ENCODE assay signal across 8 cellular contexts in the genomic region with DNA sequence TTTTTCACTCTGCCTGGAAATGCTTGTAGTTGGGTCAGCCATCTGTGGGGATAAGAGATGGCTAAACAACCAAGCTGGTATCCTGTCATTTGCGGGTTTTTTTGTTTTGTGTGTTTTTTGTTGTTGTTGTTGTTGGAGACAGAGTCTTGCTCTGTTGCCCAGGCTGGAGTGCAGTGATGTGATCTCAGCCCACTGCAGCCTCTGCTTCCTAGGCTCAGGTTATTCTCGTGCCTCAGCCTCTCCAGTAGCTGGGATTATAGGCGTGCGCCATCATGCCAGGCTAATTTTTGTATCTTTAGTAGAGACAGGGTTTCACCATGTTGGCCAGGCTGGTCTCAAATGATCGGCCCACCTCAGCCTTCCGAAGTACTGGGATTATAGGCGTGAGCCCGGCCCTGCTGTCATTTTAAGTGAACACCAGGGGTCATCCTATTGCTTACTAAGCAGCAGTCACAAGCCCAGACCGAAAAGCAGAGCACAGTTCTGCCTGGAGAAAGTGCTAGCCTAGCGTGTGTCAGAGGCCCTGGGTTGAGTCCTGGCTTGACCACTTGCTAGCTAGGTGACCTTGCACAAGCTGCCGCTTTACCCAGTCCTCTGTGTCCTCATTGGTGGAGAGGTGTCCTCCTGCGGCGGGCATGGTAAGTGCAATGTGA. TPM values are rescaled to one million over a fixed set of nuclear protein-coding genes. Genes with fewer than 3 reads are reported as not detected.
A peak's percentile ranks its signal among the peaks of the same experiment; 100 is the strongest.
DNase-seq lines count a peak whose midpoint lies in the region; ATAC-seq, FAIRE-seq and TF ChIP-seq lines count a peak whose summit lies in the region.

No MANE protein-coding gene starts in this region.

- H3K9me3 Mint-ChIP-seq in activated T-cell treated with anti-CD3 and anti-CD28 coated beads, Interleukin-2, amount 50 U/mL, for 24 hours: no peaks in the 10 kb centered on the region

- H2AFZ ChIP-seq in GM12878 (ENCODE audit: control insufficient read depth, low read depth, low read length): no peak overlapping the region

- no TSS peak for BruUV-seq in GM12878 (replicated peaks; lab: Mats Ljungman, UMichigan)

- ATAC-seq in GM12878 (0 out of 3 replicates have a peak, but pooled peaks have one; percentile 11), HG02798 (IDR thresholded peaks at IDR 0.05; ENCODE audit: poor library complexity, unreplicated experiment) (no peak)

- WGBS in GM12878 (ENCODE audit: insufficient coverage, insufficient replicate concordance, low lambda C conversion rate, missing lambda C conversion rate): 84% methylated on average over 13 of the region's 13 CpGs

- H3K4me3 Mint-ChIP-seq in activated T-cell treated with anti-CD3 and anti-CD28 coated beads, Interleukin-2, amount 50 U/mL, for 24 hours: peak overlapping the region; percentile 26

- H3K27me3 Mint-ChIP-seq in activated T-cell treated with anti-CD3 and anti-CD28 coated beads, Interleukin-2, amount 50 U/mL, for 24 hours: no peaks in the 10 kb centered on the region

- peak overlapping the region; percentile 61 for H3K27ac Mint-ChIP-seq in activated T-cell treated with anti-CD3 and anti-CD28 coated beads, Interleukin-2, amount 50 U/mL, for 24 hours

- H3K27ac ChIP-seq in GM12878 (ENCODE audit: control insufficient read depth, insufficient read depth) (no peak overlapping the region), ascending aorta (no peak overlapping the region)

- H3K79me2 ChIP-seq in GM12878 (ENCODE audit: control insufficient read depth, insufficient read depth, low read length): peaks cover 40% of the 10 kb centered on the region

- H3K4me3 ChIP-seq in GM12878 (no peak overlapping the region), ascending aorta (no peak overlapping the region)

- CTCF ChIA-PET in GM12878 (lab: Yijun Ruan, JAX): interaction anchor here (0.6 to 0.9 kb wide), 2 partner anchors 10 to 70 kb away, joined by 3 read pairs; no protein-coding TSS in a partner anchor

- no peak for TF ChIP-seq EP300 in GM12878 (IDR thresholded peaks at IDR 0.05; ENCODE audit: borderline replicate concordance in 1 of 2, control insufficient read depth in 1 of 2, low read depth in 2 of 2, low read length in 2 of 2)

- H3K9me3 ChIP-seq in GM12878 (replicated peaks; ENCODE audit: control insufficient read depth, insufficient read depth, low read length) (no peaks in the 10 kb centered on the region; the same call in 2 of the 3 replicates), ascending aorta (no peaks in the 10 kb centered on the region)

- in situ Hi-C loops in GM12878 (cut with MboI): no loop called here

- no peak for DNase-seq in activated T-cell treated with anti-CD3 and anti-CD28 coated beads, Interleukin-2, amount 50 U/mL, for 24 hours
- no peak for DNase-seq in activated T-cell treated with anti-CD3 and anti-CD28 coated beads, Interleukin-2, amount 50 U/mL, for 48 hours
- DNase-seq in NCI-H2196 (lab: John Stamatoyannopoulos, UW; ENCODE audit: unreplicated experiment): peak; percentile 1
- DNase-seq in GM12878 (ENCODE audit: low read depth, low spot score): no peak
- DNase-seq in kidney glomerular epithelial cell (lab: John Stamatoyannopoulos, UW): peak; percentile 6
- no peak for DNase-seq in NK-92 treated with Interleukin-12 subunit alpha and Interleukin-12 subunit beta, amount 100 ng/mL, for 24 hours (lab: John Stamatoyannopoulos, UW)
- DNase-seq in ascending aorta (ENCODE audit: low spot score in 2 of 2): no peak

- H3K36me3 Mint-ChIP-seq in activated T-cell treated with anti-CD3 and anti-CD28 coated beads, Interleukin-2, amount 50 U/mL, for 24 hours (ENCODE audit: low read depth): peaks cover 86% of the 10 kb centered on the region

- H4K20me1 ChIP-seq in GM12878 (ENCODE audit: control insufficient read depth, insufficient read depth): peaks cover 8% of the 10 kb centered on the region

- H3K9ac ChIP-seq in GM12878 (ENCODE audit: control insufficient read depth, insufficient read depth, low read length): no peak overlapping the region

- peak; percentile 100 for FAIRE-seq in GM12878 (lab: Jason Lieb, UNC)

- H3K4me1 ChIP-seq in GM12878 (ENCODE audit: control insufficient read depth, insufficient read depth, low read length): peaks cover 22% of the 10 kb centered on the region
- peaks cover 9 to 38% of the 10 kb centered on the region in 2 donors for H3K4me1 ChIP-seq in ascending aorta

- no peak for TF ChIP-seq POLR2A in GM12878 (IDR thresholded peaks at IDR 0.05; ENCODE audit: low read depth, low read length)

- TF ChIP-seq RAD21 in GM12878 (IDR thresholded peaks at IDR 0.05; ENCODE audit: insufficient read depth, low read depth, low read length): peak; percentile 50

- H3K4me1 Mint-ChIP-seq in activated T-cell treated with anti-CD3 and anti-CD28 coated beads, Interleukin-2, amount 50 U/mL, for 24 hours (ENCODE audit: low read depth): peaks cover 52% of the 10 kb centered on the region

- intact Hi-C loops in GM12878 (cut with micrococcal nuclease; ENCODE audit: unreplicated experiment) (loop anchor here (5.0 kb wide), 1 partner anchor 137 kb away; a partner anchor contains a TSS), ascending aorta (cut with DNase I) (loop anchor here (5.0 kb wide), 1 partner anchor 43 kb away; a partner anchor contains a TSS)

- no peaks in the 10 kb centered on the region for H3K27me3 ChIP-seq in GM12878 (replicated peaks in 1 of 2; ENCODE audit: control insufficient read depth in 2 of 2, insufficient read depth in 2 of 2, low read length in 1 of 2)
- H3K27me3 ChIP-seq in ascending aorta: no peaks in the 10 kb centered on the region

- H3K36me3 ChIP-seq in GM12878 (ENCODE audit: control insufficient read depth in 2 of 2, insufficient read depth in 2 of 2, low read length in 1 of 2) (peaks cover 2 to 15% of the 10 kb centered on the region in 2 experiments; a peak in 2 of 4 replicates), ascending aorta (peaks cover 44 to 66% of the 10 kb centered on the region in 2 donors)

- no peak overlapping the region; the same call in 1 of the 2 replicates for H3K4me2 ChIP-seq in GM12878 (ENCODE audit: control insufficient read depth, insufficient read depth)

- TF ChIP-seq CTCF in GM12878 (IDR thresholded peaks at IDR 0.05 in 2 of 3, conservative IDR thresholded peaks at IDR 0.05 in 1 of 3; ENCODE audit: control insufficient read depth in 2 of 3, extremely low read depth in 1 of 3, insufficient read depth in 1 of 3, low read depth in 3 of 3, low read length in 3 of 3) (peak; percentile 39 to 46 (median 46); a peak in 4 of 6 replicates), ascending aorta (IDR thresholded peaks at IDR 0.05) (peak in 1 of 3 experiments; percentile 29)

- RAD21 ChIA-PET in GM12878 (lab: Charles Lee; ENCODE audit: unreplicated experiment): no interaction called here

- POLR2A ChIA-PET in GM12878 (lab: Charles Lee): no interaction called here

- SMC1A ChIA-PET in GM12878 (lab: Charles Lee; ENCODE audit: uncharacterized antibody, unreplicated experiment): interaction anchor here (0.9 kb wide), 1 partner anchor 8 kb away, joined by 3 read pairs; no protein-coding TSS in a partner anchor

RNA-seq across cellular contexts. Expression of a gene that starts 4.6 kb away (rescaled TPM):
- total RNA-seq in GM12878 (2013; cell fraction: nucleolus; rRNA removed): 18.5 and 19.9 TPM in 2 replicates
- total RNA-seq in GM12878 (2014; rRNA removed) (10.4 and 11.6 TPM in 2 replicates), GM12878 (2014; rRNA removed; fragmentation: Illumina TruSeq; extraction: Trizol) (9.6 and 10.9 TPM in 2 replicates), GM12878 (2021) (14.6 and 16.4 TPM in 2 replicates), ascending aorta (10.3 TPM)
- polyA plus RNA-seq in GM12878 (2011; ENCODE audit: low read depth): 7.6 TPM
- polyA plus RNA-seq in GM12878 (2011; rRNA removed) (5.3 and 6.4 TPM in 2 replicates), GM12878 (2014; fragmentation: Illumina TruSeq; extraction: Trizol) (12.1 and 13.4 TPM in 2 replicates), GM12878 (2014; fragmentation: Nextera tagmentation; extraction: Ambion mirVana) (under 1 TPM; 0.52 to 0.77 TPM), GM12878 (2014; rRNA removed) (9.7 and 9.9 TPM in 2 replicates), GM12878 (2016; fragmentation: Nextera tagmentation; extraction: Ambion mirVana) (1 to 10 TPM; 4.5 to 4.7 TPM)
- 7.0 and 7.7 TPM in 2 replicates for polyA plus RNA-seq in GM12878 (2011; cell fraction: cytosol; rRNA removed)
- 8.9 and 10.0 TPM in 2 replicates for polyA plus RNA-seq in GM12878 (2011; cell fraction: nucleus; rRNA removed)
- polyA plus RNA-seq in GM12878 (2012): 10.2 and 10.3 TPM in 2 replicates
- 10.2 and 14.8 TPM in 2 replicates for polyA minus RNA-seq in GM12878 (2011; rRNA and poly(A)+ RNA removed)
- 5.1 TPM in 2 replicates for polyA minus RNA-seq in GM12878 (2011; cell fraction: cytosol; rRNA and poly(A)+ RNA removed)
- polyA minus RNA-seq in GM12878 (2011; cell fraction: nucleus; rRNA and poly(A)+ RNA removed): 8.0 and 12.5 TPM in 2 replicates

RNA-seq across cellular contexts. Expression of a gene that starts 4.9 kb away (rescaled TPM):
- total RNA-seq in GM12878 (2013; cell fraction: nucleolus; rRNA removed): 164 and 173 TPM in 2 replicates
- total RNA-seq in GM12878 (2014; rRNA removed): 32.8 and 39.5 TPM in 2 replicates
- total RNA-seq in GM12878 (2014; rRNA removed; fragmentation: Illumina TruSeq; extraction: Trizol): 31.3 and 33.6 TPM in 2 replicates
- total RNA-seq in GM12878 (2021): 50.0 and 51.9 TPM in 2 replicates
- polyA plus RNA-seq in GM12878 (2011; ENCODE audit: low read depth): 21.7 TPM
- polyA plus RNA-seq in GM12878 (2011; rRNA removed): 21.6 and 25.3 TPM in 2 replicates
- polyA plus RNA-seq in GM12878 (2011; cell fraction: cytosol; rRNA removed): 19.3 and 20.7 TPM in 2 replicates
- 38.3 and 45.7 TPM in 2 replicates for polyA plus RNA-seq in GM12878 (2011; cell fraction: nucleus; rRNA removed)
- 21.7 and 22.5 TPM in 2 replicates for polyA plus RNA-seq in GM12878 (2012)
- polyA plus RNA-seq in GM12878 (2014; fragmentation: Illumina TruSeq; extraction: Trizol): 22.8 and 30.8 TPM in 2 replicates
- polyA plus RNA-seq in GM12878 (2014; fragmentation: Nextera tagmentation; extraction: Ambion mirVana): 10 to 100 TPM in 1 of 2 experiments, 1 to 10 TPM in 1; 4.2 to 11.5 TPM
- 30.0 and 30.2 TPM in 2 replicates for polyA plus RNA-seq in GM12878 (2014; rRNA removed)
- polyA plus RNA-seq in GM12878 (2016; fragmentation: Nextera tagmentation; extraction: Ambion mirVana): 10 to 100 TPM; 35.3 to 39.4 TPM
- 46.9 and 51.2 TPM in 2 replicates for polyA minus RNA-seq in GM12878 (2011; rRNA and poly(A)+ RNA removed)
- polyA minus RNA-seq in GM12878 (2011; cell fraction: cytosol; rRNA and poly(A)+ RNA removed): 11.1 and 19.5 TPM in 2 replicates
- 39.4 and 60.5 TPM in 2 replicates for polyA minus RNA-seq in GM12878 (2011; cell fraction: nucleus; rRNA and poly(A)+ RNA removed)
- total RNA-seq in ascending aorta: 52.8 TPM

RNA-seq across cellular contexts. Expression of a gene that starts 43.6 kb away (rescaled TPM):
- total RNA-seq in GM12878 (2013; cell fraction: nucleolus; rRNA removed): 29.6 and 32.0 TPM in 2 replicates
- total RNA-seq in GM12878 (2014; rRNA removed) (36.6 and 38.8 TPM in 2 replicates), GM12878 (2014; rRNA removed; fragmentation: Illumina TruSeq; extraction: Trizol) (23.5 and 27.2 TPM in 2 replicates), GM12878 (2021) (34.9 and 38.0 TPM in 2 replicates), ascending aorta (16.7 TPM)
- 10.1 TPM for polyA plus RNA-seq in GM12878 (2011; ENCODE audit: low read depth)
- polyA plus RNA-seq in GM12878 (2011; rRNA removed) (14.6 and 21.7 TPM in 2 replicates), GM12878 (2014; fragmentation: Illumina TruSeq; extraction: Trizol) (21.9 and 31.3 TPM in 2 replicates), GM12878 (2014; fragmentation: Nextera tagmentation; extraction: Ambion mirVana) (1 to 10 TPM; 5.2 to 7.5 TPM), GM12878 (2014; rRNA removed) (38.0 and 39.6 TPM in 2 replicates), GM12878 (2016; fragmentation: Nextera tagmentation; extraction: Ambion mirVana) (10 to 100 TPM; 59.7 to 60.1 TPM)
- polyA plus RNA-seq in GM12878 (2011; cell fraction: cytosol; rRNA removed): 26.3 and 29.8 TPM in 2 replicates
- 27.3 and 41.9 TPM in 2 replicates for polyA plus RNA-seq in GM12878 (2011; cell fraction: nucleus; rRNA removed)
- 16.7 and 18.9 TPM in 2 replicates for polyA plus RNA-seq in GM12878 (2012)
- polyA minus RNA-seq in GM12878 (2011; rRNA and poly(A)+ RNA removed): 16.3 and 23.0 TPM in 2 replicates
- 10.0 and 12.3 TPM in 2 replicates for polyA minus RNA-seq in GM12878 (2011; cell fraction: cytosol; rRNA and poly(A)+ RNA removed)
- polyA minus RNA-seq in GM12878 (2011; cell fraction: nucleus; rRNA and poly(A)+ RNA removed): 9.3 and 23.3 TPM in 2 replicates

RNA-seq across cellular contexts. Expression of a gene that starts 57.8 kb away (rescaled TPM):
- total RNA-seq in GM12878 (2013; cell fraction: nucleolus; rRNA removed): not detected in 2 replicates
- total RNA-seq in GM12878 (2014; rRNA removed): not detected in 2 replicates
- not detected in 2 replicates for total RNA-seq in GM12878 (2014; rRNA removed; fragmentation: Illumina TruSeq; extraction: Trizol)
- total RNA-seq in GM12878 (2021): not detected in 2 replicates
- not detected for polyA plus RNA-seq in GM12878 (2011; ENCODE audit: low read depth)
- polyA plus RNA-seq in GM12878 (2011; rRNA removed): not detected in 2 replicates
- polyA plus RNA-seq in GM12878 (2011; cell fraction: cytosol; rRNA removed): not detected in 2 replicates
- polyA plus RNA-seq in GM12878 (2011; cell fraction: nucleus; rRNA removed): not detected in 2 replicates
- not detected in 2 replicates for polyA plus RNA-seq in GM12878 (2012)
- not detected in 2 replicates for polyA plus RNA-seq in GM12878 (2014; fragmentation: Illumina TruSeq; extraction: Trizol)
- not detected for polyA plus RNA-seq in GM12878 (2014; fragmentation: Nextera tagmentation; extraction: Ambion mirVana)
- not detected in 2 replicates for polyA plus RNA-seq in GM12878 (2014; rRNA removed)
- not detected for polyA plus RNA-seq in GM12878 (2016; fragmentation: Nextera tagmentation; extraction: Ambion mirVana)
- not detected in 2 replicates for polyA minus RNA-seq in GM12878 (2011; rRNA and poly(A)+ RNA removed)
- polyA minus RNA-seq in GM12878 (2011; cell fraction: cytosol; rRNA and poly(A)+ RNA removed): not detected in 2 replicates
- polyA minus RNA-seq in GM12878 (2011; cell fraction: nucleus; rRNA and poly(A)+ RNA removed): not detected in 2 replicates
- total RNA-seq in ascending aorta: not detected

RNA-seq across cellular contexts. Expression of a gene that starts 59.3 kb away (rescaled TPM):
- 27.7 and 31.4 TPM in 2 replicates for total RNA-seq in GM12878 (2013; cell fraction: nucleolus; rRNA removed)
- total RNA-seq in GM12878 (2014; rRNA removed): 6.6 and 7.3 TPM in 2 replicates
- 1.6 and 1.7 TPM in 2 replicates for total RNA-seq in GM12878 (2014; rRNA removed; fragmentation: Illumina TruSeq; extraction: Trizol)
- 8.3 and 8.4 TPM in 2 replicates for total RNA-seq in GM12878 (2021)
- 1.2 TPM for polyA plus RNA-seq in GM12878 (2011; ENCODE audit: low read depth)
- polyA plus RNA-seq in GM12878 (2011; rRNA removed): 2.3 and 3.9 TPM in 2 replicates
- polyA plus RNA-seq in GM12878 (2011; cell fraction: cytosol; rRNA removed): 9.7 and 10.0 TPM in 2 replicates
- polyA plus RNA-seq in GM12878 (2011; cell fraction: nucleus; rRNA removed): 24.2 and 29.4 TPM in 2 replicates
- 6.0 and 9.4 TPM in 2 replicates for polyA plus RNA-seq in GM12878 (2012)
- polyA plus RNA-seq in GM12878 (2014; fragmentation: Illumina TruSeq; extraction: Trizol): 0.35 and 1.4 TPM in 2 replicates
- under 1 TPM; 0.16 to 0.42 TPM for polyA plus RNA-seq in GM12878 (2014; fragmentation: Nextera tagmentation; extraction: Ambion mirVana)
- polyA plus RNA-seq in GM12878 (2014; rRNA removed): 4.2 and 6.1 TPM in 2 replicates
- 1 to 10 TPM; 7.1 to 9.2 TPM for polyA plus RNA-seq in GM12878 (2016; fragmentation: Nextera tagmentation; extraction: Ambion mirVana)
- 7.0 and 15.9 TPM in 2 replicates for polyA minus RNA-seq in GM12878 (2011; rRNA and poly(A)+ RNA removed)
- polyA minus RNA-seq in GM12878 (2011; cell fraction: cytosol; rRNA and poly(A)+ RNA removed): 3.1 and 3.6 TPM in 2 replicates
- polyA minus RNA-seq in GM12878 (2011; cell fraction: nucleus; rRNA and poly(A)+ RNA removed): 15.2 and 20.4 TPM in 2 replicates
- 18.5 TPM for total RNA-seq in ascending aorta

Comparison
In these comparisons a context has a peak if more than half of its experiments do, and no peak if none do; other contexts are left out.
1. DNase-seq: peak in NCI-H2196 (single experiment) and kidney glomerular epithelial cell (single experiment); none in activated T-cell treated with anti-CD3 and anti-CD28 coated beads, Interleukin-2, amount 50 U/mL, for 24 hours (single experiment), activated T-cell treated with anti-CD3 and anti-CD28 coated beads, Interleukin-2, amount 50 U/mL, for 48 hours (0 of 2), GM12878 (single experiment), NK-92 treated with Interleukin-12 subunit alpha and Interleukin-12 subunit beta, amount 100 ng/mL, for 24 hours (single experiment) and ascending aorta (0 of 2).